ENCODE assay signal across 16 cellular contexts in the genomic region with DNA sequence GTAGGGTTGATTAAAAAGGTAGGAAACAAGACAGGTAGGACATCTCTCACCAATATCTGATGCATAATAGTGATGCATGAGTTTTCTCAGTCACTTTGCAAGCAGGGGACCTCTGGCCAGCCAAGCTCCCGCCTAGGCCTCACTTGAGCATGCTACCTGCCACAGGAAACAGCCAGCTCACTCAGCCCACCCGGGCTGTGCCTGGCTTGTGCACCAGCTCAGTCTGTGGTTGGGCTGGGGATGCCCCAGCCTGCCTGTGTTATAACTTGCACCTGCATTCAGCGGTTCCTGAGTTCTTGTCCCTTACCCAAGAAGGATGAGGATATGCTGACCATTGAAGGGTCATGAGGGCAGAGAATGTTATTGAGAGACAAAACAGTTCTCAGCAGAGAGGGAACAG.
A peak's percentile ranks its signal among the peaks of the same experiment; 100 is the strongest.
DNase-seq lines count a peak whose midpoint lies in the region; ATAC-seq, FAIRE-seq and TF ChIP-seq lines count a peak whose summit lies in the region.
"Had no signal": no experiment of that assay in that cellular context is flagged by ENCODE, and none has a peak within 500 bp of the region (broad histone marks: within the 10 kb centered on the region; RNA-seq: fewer than 3 reads in every experiment).

No MANE protein-coding gene starts in this region.

- no peak for DNase-seq in GM18507 (ENCODE audit: extremely low spot score, insufficient read length, low read depth)
- no peak for DNase-seq in medulla oblongata (ENCODE audit: extremely low spot score)
- no peak for DNase-seq in esophagus squamous epithelium (lab: John Stamatoyannopoulos, UW)
- no peak for DNase-seq in CD4-positive, alpha-beta T cell
- no peak for DNase-seq in activated effector memory CD4-positive, alpha-beta T cell treated with anti-CD3 and anti-CD28 coated beads, Interleukin-2, amount 50 U/mL, for 16 hours
- DNase-seq: H9, Kasumi-1, left colon, NCI-H1417, NCI-H2171 treated with DMSO at 0.1 percent for 48 hours, RPMI8226 had no signal

- no peaks in the 10 kb centered on the region for H3K27me3 ChIP-seq in Loucy (ENCODE audit: insufficient read depth, low read length, poor library complexity, severe bottlenecking)
- H3K27me3 ChIP-seq in esophagus squamous epithelium = no peaks in the 10 kb centered on the region
- no peaks in the 10 kb centered on the region for H3K27me3 ChIP-seq in CD4-positive, alpha-beta T cell (ENCODE audit: control insufficient read depth, insufficient read depth, low read length)
- H3K27me3 ChIP-seq: vagina had no signal

- POLR2A ChIA-PET in CD4-positive, alpha-beta T cell (lab: Charles Lee) = no interaction called here

- no peaks in the 10 kb centered on the region for H3F3A ChIP-seq in Loucy (ENCODE audit: low read depth)

- intact Hi-C loops in esophagus squamous epithelium (cut with DNase I) = no loop called here
- intact Hi-C loops in CD4-positive, alpha-beta T cell (cut with DNase I, micrococcal nuclease) = no loop called here

- no peaks in the 10 kb centered on the region for H3K36me3 ChIP-seq in Loucy (ENCODE audit: insufficient read depth, low read length)
- no peaks in the 10 kb centered on the region for H3K36me3 ChIP-seq in esophagus squamous epithelium
- H3K36me3 ChIP-seq: vagina had no signal

- 79 to 80% methylated on average over 2 to 3 of the region's 3 CpGs for WGBS in esophagus squamous epithelium, 2 donors

- no peaks in the 10 kb centered on the region for H3K9me3 Mint-ChIP-seq in CD4-positive, alpha-beta T cell

- no peak overlapping the region for H2AFZ ChIP-seq in Loucy (ENCODE audit: low read length)

- H3K9me3 ChIP-seq in Loucy (ENCODE audit: insufficient read depth, low read depth, low read length) = no peaks in the 10 kb centered on the region; the same call in 1 of the 2 replicates
- H3K9me3 ChIP-seq in esophagus squamous epithelium = peaks cover 0 to 12% (median 0%) of the 10 kb centered on the region in 3 donors
- no peaks in the 10 kb centered on the region for H3K9me3 ChIP-seq in CD4-positive, alpha-beta T cell (ENCODE audit: control insufficient read depth, low read length)
- H3K9me3 ChIP-seq: vagina had no signal

- no peaks in the 10 kb centered on the region for H4K20me1 ChIP-seq in Loucy (ENCODE audit: insufficient read depth, low read length, poor library complexity, severe bottlenecking)

- H3K4me3 Mint-ChIP-seq in CD4-positive, alpha-beta T cell = no peak overlapping the region
- H3K4me3 Mint-ChIP-seq: H9 had no signal

- no peaks in the 10 kb centered on the region for H3K79me2 ChIP-seq in Loucy (ENCODE audit: insufficient read depth, low read length)

- H3K36me3 Mint-ChIP-seq in CD4-positive, alpha-beta T cell (ENCODE audit: low read depth) = no peaks in the 10 kb centered on the region

- H3K4me2 ChIP-seq in Loucy (ENCODE audit: low read depth, low read length, poor library complexity, severe bottlenecking) = peak overlapping the region; percentile 19

- H3K4me3 ChIP-seq in Loucy (ENCODE audit: low read length, poor library complexity, severe bottlenecking) = no peak overlapping the region
- no peak overlapping the region for H3K4me3 ChIP-seq in esophagus squamous epithelium
- H3K4me3 ChIP-seq: vagina had no signal

- peak; percentile 42 for FAIRE-seq in GM18507 (lab: Jason Lieb, UNC)

- no peak overlapping the region for H3K27ac ChIP-seq in esophagus squamous epithelium
- no peak overlapping the region for H3K27ac ChIP-seq in CD4-positive, alpha-beta T cell (ENCODE audit: low read depth, low read length)
- H3K27ac ChIP-seq: vagina had no signal

- TF ChIP-seq POLR2A in esophagus squamous epithelium (IDR thresholded peaks at IDR 0.05) = no peak

- CTCF ChIA-PET in CD4-positive, alpha-beta T cell (lab: Charles Lee) = no interaction called here

- TF ChIP-seq CTCF in Loucy (conservative IDR thresholded peaks at IDR 0.05; ENCODE audit: low read length) (no peak), esophagus squamous epithelium (IDR thresholded peaks at IDR 0.05) (no peak)
- TF ChIP-seq CTCF in CD4-positive, alpha-beta T cell (IDR thresholded peaks at IDR 0.05) = no peak

- H3K4me1 ChIP-seq in Loucy (ENCODE audit: insufficient read depth, low read length, poor library complexity, severe bottlenecking) (no peaks in the 10 kb centered on the region), esophagus squamous epithelium (no peaks in the 10 kb centered on the region)
- H3K4me1 ChIP-seq: vagina had no signal

- H3K27ac Mint-ChIP-seq in CD4-positive, alpha-beta T cell = no peak overlapping the region
- H3K27ac Mint-ChIP-seq: H9 had no signal

- peaks cover 17% of the 10 kb centered on the region for H3K27me3 Mint-ChIP-seq in CD4-positive, alpha-beta T cell

- H3K4me1 Mint-ChIP-seq in CD4-positive, alpha-beta T cell (ENCODE audit: low read depth) = no peaks in the 10 kb centered on the region

- peak; percentile 70 for ATAC-seq in GM19395 (IDR thresholded peaks at IDR 0.05; ENCODE audit: unreplicated experiment)
- peak; percentile 43 for ATAC-seq in HG02623 (IDR thresholded peaks at IDR 0.05; ENCODE audit: unreplicated experiment)
- no peak for ATAC-seq in CD4-positive, alpha-beta T cell (ENCODE audit: poor library complexity)
- ATAC-seq: left colon, right cardiac atrium had no signal

- no peak overlapping the region for H3K9ac ChIP-seq in Loucy (ENCODE audit: low read depth, low read length, poor library complexity, severe bottlenecking)

- no peaks in the 10 kb centered on the region for H3K9me2 ChIP-seq in Loucy (replicated peaks; ENCODE audit: low read depth, low read length)
